ENCODE assay signal across 8 cellular contexts in the genomic region with DNA sequence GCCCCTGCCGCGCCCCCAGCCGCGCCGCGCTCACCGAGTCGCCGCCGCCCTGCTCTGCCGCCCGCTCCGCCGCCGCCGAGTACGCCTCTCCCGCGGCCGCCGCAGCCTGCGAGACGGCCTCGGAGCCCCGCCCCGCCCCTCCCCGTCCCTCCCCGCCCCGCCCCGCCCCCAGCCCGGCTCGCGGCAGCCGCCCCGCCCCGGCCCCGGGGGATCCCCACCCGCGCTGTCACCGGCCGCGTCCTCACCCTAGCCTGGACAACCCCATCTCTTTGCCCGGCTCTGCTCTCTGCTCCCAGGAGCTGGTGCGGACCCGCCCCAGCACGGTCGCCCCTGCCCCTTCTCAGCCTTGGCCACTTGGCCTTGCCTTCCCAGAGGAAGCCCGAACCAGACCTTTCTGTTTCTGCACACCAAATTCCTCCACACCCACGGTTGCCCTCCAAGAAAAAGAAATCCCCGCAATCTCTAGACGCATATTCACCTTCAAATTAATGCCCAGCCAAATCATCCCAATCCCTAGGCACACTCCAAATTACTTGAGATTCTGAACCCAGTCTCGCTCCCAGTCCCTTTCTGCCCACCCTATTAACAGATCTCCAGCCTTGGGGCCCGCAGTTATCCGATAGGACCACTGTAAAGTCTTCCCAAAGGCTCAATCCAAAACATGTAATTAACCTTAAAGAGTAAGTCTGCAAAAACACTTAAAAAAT. TPM values are rescaled to one million over a fixed set of nuclear protein-coding genes. Genes with fewer than 3 reads are reported as not detected.
DNase-seq lines count a peak whose midpoint lies in the region; ATAC-seq and TF ChIP-seq lines count a peak whose summit lies in the region.

A gene (minus strand): TSS at position 89 of the 707 bp plus-strand sequence. CDS start 77,715 bp downstream, outside the sequence.

- peak; percentile 88 to 89 for ATAC-seq in activated T-cell treated with anti-CD3 and anti-CD28 coated beads, Interleukin-2, amount 50 U/mL, for 72 hours (replicated peaks in 1 of 2)

- peaks cover 18% of the 10 kb centered on the region; the same call in 1 of the 2 replicates for H3K9me3 Mint-ChIP-seq in HFFc6
- H3K9me3 Mint-ChIP-seq in activated T-cell treated with anti-CD3 and anti-CD28 coated beads, Interleukin-2, amount 50 U/mL, for 72 hours = no peaks in the 10 kb centered on the region
- H3K9me3 Mint-ChIP-seq in nephron = no peaks in the 10 kb centered on the region

- no peaks in the 10 kb centered on the region for H3K36me3 Mint-ChIP-seq in HFFc6 (ENCODE audit: low read depth)
- peaks cover 2 to 4% of the 10 kb centered on the region in 2 donors for H3K36me3 Mint-ChIP-seq in activated T-cell treated with anti-CD3 and anti-CD28 coated beads, Interleukin-2, amount 50 U/mL, for 72 hours (ENCODE audit: insufficient read depth in 2 of 2)
- H3K36me3 Mint-ChIP-seq in nephron (ENCODE audit: low read depth) = no peaks in the 10 kb centered on the region

- H3K4me3 Mint-ChIP-seq in HFFc6 (peak within 1 kb of the TSS; percentile 24; the same call in 1 of the 2 replicates), nephron (peak within 1 kb of the TSS; percentile 83 to 91 (median 89))
- H3K4me3 Mint-ChIP-seq in activated T-cell treated with anti-CD3 and anti-CD28 coated beads, Interleukin-2, amount 50 U/mL, for 72 hours = peak within 1 kb of the TSS; percentile 88 to 89

- TF ChIP-seq CTCF in GM12864 (IDR thresholded peaks at IDR 0.05; ENCODE audit: low read depth, low read length, missing control alignments) = no peak
- TF ChIP-seq CTCF in HFFc6 (IDR thresholded peaks at IDR 0.05) = no peak
- no peak for TF ChIP-seq CTCF in fibroblast of the aortic adventitia (IDR thresholded peaks at IDR 0.05; ENCODE audit: insufficient read depth, low read length)
- TF ChIP-seq CTCF in nephron (IDR thresholded peaks at IDR 0.05; ENCODE audit: unreplicated experiment in 3 of 3) = no peak

- H3K27ac ChIP-seq in temporal lobe (ENCODE audit: low read depth, low read length) = peak within 1 kb of the TSS; percentile 82

- no peaks in the 10 kb centered on the region for H3K4me1 Mint-ChIP-seq in HFFc6 (ENCODE audit: low read depth)
- H3K4me1 Mint-ChIP-seq in activated T-cell treated with anti-CD3 and anti-CD28 coated beads, Interleukin-2, amount 50 U/mL, for 72 hours (ENCODE audit: low read depth) = peaks cover 34% of the 10 kb centered on the region
- peaks cover 55% of the 10 kb centered on the region for H3K4me1 Mint-ChIP-seq in nephron

- H3K27ac Mint-ChIP-seq in HFFc6 = no peak within 1 kb of the TSS
- peak within 1 kb of the TSS; percentile 72 for H3K27ac Mint-ChIP-seq in activated T-cell treated with anti-CD3 and anti-CD28 coated beads, Interleukin-2, amount 50 U/mL, for 72 hours
- peak within 1 kb of the TSS; percentile 22 to 77 (median 30) for H3K27ac Mint-ChIP-seq in nephron

- H3K4me3 ChIP-seq in GM12864 (ENCODE audit: low read depth, low read length) (peak within 1 kb of the TSS; percentile 52), fibroblast of the aortic adventitia (ENCODE audit: low read depth, low read length) (peak within 1 kb of the TSS; percentile 44)

- DNase-seq in GM12864 (ENCODE audit: low read depth) = no peak
- DNase-seq in HFFc6 = no peak
- DNase-seq in NCI-H510A treated with DMSO at 0.1 percent for 48 hours (lab: John Stamatoyannopoulos, UW) = peak; percentile 10
- DNase-seq in activated T-cell treated with anti-CD3 and anti-CD28 coated beads, Interleukin-2, amount 50 U/mL, for 72 hours = peak; percentile 63 to 69
- no peak for DNase-seq in fibroblast of the aortic adventitia (ENCODE audit: low read depth)
- DNase-seq in hepatic stellate cell (ENCODE audit: low spot score) = no peak

- H3K27me3 Mint-ChIP-seq in HFFc6 (ENCODE audit: insufficient read depth) (peaks cover 4% of the 10 kb centered on the region), nephron (ENCODE audit: low read depth) (peaks cover 30% of the 10 kb centered on the region)
- H3K27me3 Mint-ChIP-seq in activated T-cell treated with anti-CD3 and anti-CD28 coated beads, Interleukin-2, amount 50 U/mL, for 72 hours (ENCODE audit: low read depth) = peaks cover 57% of the 10 kb centered on the region

RNA-seq across cellular contexts. Expression of the gene that starts here (rescaled TPM):
- not detected for total RNA-seq in HFFc6 (2021; fragmentation: NEBNext Ultra II Directional; extraction: Animal tissue kit (Norgen Biotek cat#: 25700))
- 1 to 10 TPM; 1.1 to 2.3 TPM for total RNA-seq in activated T-cell treated with anti-CD3 and anti-CD28 coated beads, Interleukin-2, amount 50 U/mL, for 72 hours
- total RNA-seq in fibroblast of the aortic adventitia (ENCODE audit: low replicate concordance) = 0.54 and 5.6 TPM in 2 replicates
- total RNA-seq in temporal lobe = 189 TPM

Comparison
In these comparisons a context has a peak if more than half of its experiments do, and no peak if none do; other contexts are left out.
1. RNA of the gene that starts here (total RNA-seq): 189 TPM in temporal lobe (single experiment); 1.1 to 2.3 TPM in activated T-cell treated with anti-CD3 and anti-CD28 coated beads, Interleukin-2, amount 50 U/mL, for 72 hours, 0.54 to 5.6 TPM in fibroblast of the aortic adventitia and not detected in HFFc6; every median in the first group is over 10 times any median in the second.
2. DNase-seq: peak in NCI-H510A treated with DMSO at 0.1 percent for 48 hours (single experiment) and activated T-cell treated with anti-CD3 and anti-CD28 coated beads, Interleukin-2, amount 50 U/mL, for 72 hours (2 of 2); none in GM12864 (single experiment), HFFc6 (single experiment), fibroblast of the aortic adventitia (single experiment) and hepatic stellate cell (single experiment).
3. H3K4me3 Mint-ChIP-seq: peak in every context shown above with its lines; median percentile 89 in nephron; 88 in activated T-cell treated with anti-CD3 and anti-CD28 coated beads, Interleukin-2, amount 50 U/mL, for 72 hours; 24 in HFFc6.